Comparison of ENCODE assay signal across 29 cellular contexts in the genomic region with DNA sequence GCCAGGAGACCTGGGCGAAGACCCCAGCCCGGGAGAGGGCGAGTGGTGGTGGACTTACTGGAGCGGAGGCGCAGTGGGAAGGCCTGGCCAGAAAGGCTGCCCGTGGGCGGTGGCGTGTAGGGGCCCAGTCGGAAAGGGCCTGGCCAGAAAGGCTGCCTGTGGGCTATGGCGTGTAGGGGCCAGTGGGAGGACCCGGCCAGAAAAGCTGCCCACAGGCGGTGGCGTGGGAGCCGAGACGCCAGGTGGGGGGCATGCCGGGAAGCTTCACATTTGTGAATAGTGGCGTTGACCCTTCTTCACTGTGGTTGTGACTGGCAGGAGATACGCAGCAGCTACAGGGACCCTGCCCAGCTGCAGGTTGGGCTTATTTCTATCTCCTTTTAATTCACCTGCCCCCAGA.
"Had no signal": no experiment of that assay in that cellular context is flagged by ENCODE, and none has a peak within 500 bp of the region (broad histone marks: within the 10 kb centered on the region; RNA-seq: fewer than 3 reads in every experiment).

No MANE protein-coding gene starts in this region.

- H3K36me3 ChIP-seq: breast epithelium had no signal

- H3K4me1 ChIP-seq: adrenal gland, body of pancreas, breast epithelium had no signal

- H3K27me3 ChIP-seq: adrenal gland, body of pancreas, brain microvascular endothelial cell, breast epithelium had no signal

- DNase-seq: activated B cell treated with CpG ODN at 0.5 μM for 24 hours; activated CD4-positive, alpha-beta memory T cell treated with anti-CD3 and anti-CD28 coated beads, Interleukin-2, amount 10 ng/mL, durations not matched to agents 7 days and 5 days; activated CD4-positive, alpha-beta T cell treated with anti-CD3 and anti-CD28 coated beads for 4 hours; activated CD4-positive, alpha-beta T cell treated with anti-CD3 and anti-CD28 coated beads, Interleukin-2, amount 10 ng/mL, durations not matched to agents 24 days and 14 days; activated CD4-positive, alpha-beta T cell treated with anti-CD3 and anti-CD28 coated beads, Interleukin-2, amount 50 U/mL, for 1 hour; activated CD4-positive, alpha-beta T cell treated with anti-CD3 and anti-CD28 coated beads, Interleukin-2, amount 50 U/mL, for 48 hours; activated CD4-positive, CD25-positive, alpha-beta regulatory T cell treated with anti-CD3 and anti-CD28 coated beads, Interleukin-2, amount 50 U/mL, for 72 hours; activated CD8-positive, alpha-beta memory T cell treated with anti-CD3 and anti-CD28 coated beads for 24 hours; activated CD8-positive, alpha-beta memory T cell treated with anti-CD3 and anti-CD28 coated beads, Interleukin-2, amount 10 ng/mL, durations not matched to agents 7 days and 5 days; activated CD8-positive, alpha-beta memory T cell treated with anti-CD3 and anti-CD28 coated beads, Interleukin-2, amount 50 U/mL, for 48 hours; activated CD8-positive, alpha-beta T cell treated with anti-CD3 and anti-CD28 coated beads, Interleukin-2, amount 10 ng/mL, durations not matched to agents 7 days and 5 days; activated effector memory CD4-positive, alpha-beta T cell treated with Interleukin-2 at 50 U/mL for 16 hours; activated gamma-delta T cell; activated naive CD4-positive, alpha-beta T cell treated with anti-CD3 and anti-CD28 coated beads, Interleukin-2, amount 10 ng/mL, durations not matched to agents 7 days and 5 days; activated naive CD4-positive, alpha-beta T cell treated with Interleukin-2 at 50 U/mL for 16 hours; activated naive CD8-positive, alpha-beta T cell treated with anti-CD3 and anti-CD28 coated beads for 36 hours; activated T-cell treated with anti-CD3 and anti-CD28 coated beads, Interleukin-2, amount 50 U/mL, for 24 hours; activated T-cell treated with anti-CD3 and anti-CD28 coated beads, Interleukin-2, amount 50 U/mL, for 48 hours; adrenal gland; amniotic stem cell; aorta; body of pancreas; brain microvascular endothelial cell; central memory CD4-positive, alpha-beta T cell; T-helper 1 cell; T-helper 2 cell; T-helper 9 cell had no signal

- H3K27ac ChIP-seq: adrenal gland, body of pancreas, brain microvascular endothelial cell, breast epithelium, VCaP had no signal

- H3K9me3 ChIP-seq: adrenal gland, body of pancreas had no signal

- ATAC-seq: activated CD8-positive, alpha-beta memory T cell treated with anti-CD3 and anti-CD28 coated beads, Interleukin-2, amount 10 ng/mL, durations not matched to agents 7 days and 5 days; activated CD8-positive, alpha-beta T cell treated with anti-CD3 and anti-CD28 coated beads, Interleukin-2, amount 10 ng/mL, durations not matched to agents 7 days and 5 days; body of pancreas had no signal

- H3K4me3 ChIP-seq: adrenal gland, body of pancreas, breast epithelium had no signal
